ENCODE assay signal across 8 cellular contexts in genomic region chr2:234290671-234291070, GRCh38.
DNase-seq lines count a peak whose midpoint lies in the region; ATAC-seq and TF ChIP-seq lines count a peak whose summit lies in the region.

No MANE protein-coding gene starts in this region.

- H3K27ac ChIP-seq in right atrium auricular region, result peak overlapping the region; percentile 56 to 70
- no peak overlapping the region for H3K27ac ChIP-seq in dorsolateral prefrontal cortex

- H3K4me3 ChIP-seq in right atrium auricular region, result no peak overlapping the region
- H3K4me3 ChIP-seq in dorsolateral prefrontal cortex, result no peak overlapping the region

- intact Hi-C loops in dorsolateral prefrontal cortex (cut with DNase I), result no loop called here

- no peaks in the 10 kb centered on the region for H3K9me3 ChIP-seq in right atrium auricular region

- H3K36me3 ChIP-seq in right atrium auricular region, result no peaks in the 10 kb centered on the region

- H3K4me1 ChIP-seq in right atrium auricular region, result peaks cover 0 to 30% of the 10 kb centered on the region in 2 donors

- ATAC-seq in GM19395 (IDR thresholded peaks at IDR 0.05; ENCODE audit: unreplicated experiment) (peak; percentile 63), HG03571 (IDR thresholded peaks at IDR 0.05; ENCODE audit: unreplicated experiment) (peak; percentile 55)

- DNase-seq in activated CD8-positive, alpha-beta memory T cell treated with anti-CD3 and anti-CD28 coated beads for 4 hours (ENCODE audit: low read depth in 2 of 2), result peak; percentile 65 to 75
- peak; percentile 67 for DNase-seq in right atrium auricular region (ENCODE audit: low spot score)
- DNase-seq in stimulated activated CD8-positive, alpha-beta memory T cell treated with anti-CD3 and anti-CD28 coated beads, Interleukin-4, amount 100 ng/mL, for 4 hours (ENCODE audit: low read depth in 2 of 2, low spot score in 1 of 2), result peak; percentile 58 to 76
- DNase-seq in dorsolateral prefrontal cortex, result no peak
- no peak for DNase-seq in NCI-H774 (lab: John Stamatoyannopoulos, UW)
- no peak for DNase-seq in NCI-H1930 (lab: John Stamatoyannopoulos, UW)

- TF ChIP-seq CTCF in right atrium auricular region (IDR thresholded peaks at IDR 0.05) (no peak), dorsolateral prefrontal cortex (IDR thresholded peaks at IDR 0.05 in 54 of 56, conservative IDR thresholded peaks at IDR 0.05 in 2 of 56; ENCODE audit: low read depth in 1 of 56, partially characterized antibody in 56 of 56) (no peak)

- H3K27me3 ChIP-seq in right atrium auricular region (no peaks in the 10 kb centered on the region), dorsolateral prefrontal cortex (peaks cover 0 to 3% (median 0%) of the 10 kb centered on the region in 45 donors)

Comparison
In these comparisons a context has a peak if more than half of its experiments do, and no peak if none do; other contexts are left out.
1. DNase-seq: peak in activated CD8-positive, alpha-beta memory T cell treated with anti-CD3 and anti-CD28 coated beads for 4 hours (2 of 2), right atrium auricular region (single experiment) and stimulated activated CD8-positive, alpha-beta memory T cell treated with anti-CD3 and anti-CD28 coated beads, Interleukin-4, amount 100 ng/mL, for 4 hours (2 of 2); none in dorsolateral prefrontal cortex (0 of 10), NCI-H774 (single experiment) and NCI-H1930 (0 of 2).
2. H3K27ac ChIP-seq: peak in right atrium auricular region (2 of 2); none in dorsolateral prefrontal cortex (0 of 59).